ENCODE assay signal across 10 cellular contexts in the genomic region with DNA sequence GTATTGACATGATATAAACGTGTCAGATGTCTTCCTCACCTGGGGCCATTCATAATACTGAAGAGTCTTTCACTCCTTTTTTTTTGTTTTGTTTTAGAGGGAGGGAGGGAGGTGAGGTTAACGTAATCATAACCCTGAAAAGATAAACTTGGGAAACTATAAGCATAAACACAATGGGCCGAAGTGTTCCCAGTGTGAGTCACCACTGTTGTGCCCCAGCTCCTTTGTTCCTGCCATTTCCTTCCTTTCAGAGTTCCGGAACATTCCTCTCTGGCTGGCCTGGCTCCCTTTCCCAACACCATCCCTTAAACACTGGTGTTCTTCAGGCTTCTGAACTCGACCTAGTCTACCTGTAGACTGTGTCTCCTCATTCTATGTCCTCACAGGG. TPM values are rescaled to one million over a fixed set of nuclear protein-coding genes. Genes with fewer than 3 reads are reported as not detected.
DNase-seq lines count a peak whose midpoint lies in the region; ATAC-seq lines count a peak whose summit lies in the region.
"Had no signal": no experiment of that assay in that cellular context is flagged by ENCODE, and none has a peak within 500 bp of the region (broad histone marks: within the 10 kb centered on the region; RNA-seq: fewer than 3 reads in every experiment).

No MANE protein-coding gene starts in this region.

- H3K4me2 ChIP-seq in BLaER1, result peak overlapping the region; percentile 80

- no peaks in the 10 kb centered on the region for H3K4me1 Mint-ChIP-seq in activated naive CD8-positive, alpha-beta T cell treated with anti-CD3 and anti-CD28 coated beads for 36 hours
- H3K4me1 Mint-ChIP-seq in activated CD4-positive, alpha-beta T cell treated with anti-CD3 and anti-CD28 coated beads, Interleukin-2, amount 10 ng/mL, durations not matched to agents 7 days and 5 days, result no peaks in the 10 kb centered on the region
- H3K4me1 Mint-ChIP-seq: CD4-positive, CD25-positive, alpha-beta regulatory T cell had no signal

- POLR2A ChIA-PET in activated CD4-positive, alpha-beta T cell treated with anti-CD3 and anti-CD28 coated beads, Interleukin-2, amount 10 ng/mL, durations not matched to agents 7 days and 5 days (lab: Charles Lee), result interaction anchor here (0.7 kb wide), 1 partner anchor 62 kb away, joined by 3 read pairs; no protein-coding TSS in a partner anchor

- H3K4me1 ChIP-seq in BLaER1, result peaks cover 64% of the 10 kb centered on the region

- H3K9me3 Mint-ChIP-seq in activated naive CD8-positive, alpha-beta T cell treated with anti-CD3 and anti-CD28 coated beads for 36 hours, result no peaks in the 10 kb centered on the region
- H3K9me3 Mint-ChIP-seq in activated CD4-positive, alpha-beta T cell treated with anti-CD3 and anti-CD28 coated beads, Interleukin-2, amount 10 ng/mL, durations not matched to agents 7 days and 5 days, result no peaks in the 10 kb centered on the region

- no peak overlapping the region for H3K27ac Mint-ChIP-seq in activated naive CD8-positive, alpha-beta T cell treated with anti-CD3 and anti-CD28 coated beads for 36 hours
- H3K27ac Mint-ChIP-seq in activated CD4-positive, alpha-beta T cell treated with anti-CD3 and anti-CD28 coated beads, Interleukin-2, amount 10 ng/mL, durations not matched to agents 7 days and 5 days, result no peak overlapping the region

- H3K27ac ChIP-seq in BLaER1, result peak overlapping the region; percentile 7; the same call in 1 of the 2 replicates
- peak overlapping the region; percentile 77 for H3K27ac ChIP-seq in epithelial cell of prostate

- ATAC-seq in HG03025 (IDR thresholded peaks at IDR 0.05; ENCODE audit: low FRiP score, unreplicated experiment) (no peak), HG03159 (IDR thresholded peaks at IDR 0.05; ENCODE audit: unreplicated experiment) (no peak)

- H3K9me3 ChIP-seq in BLaER1, result peaks cover 6% of the 10 kb centered on the region

- no peaks in the 10 kb centered on the region for H3K36me3 ChIP-seq in BLaER1

- no peak overlapping the region for H3K4me3 Mint-ChIP-seq in activated naive CD8-positive, alpha-beta T cell treated with anti-CD3 and anti-CD28 coated beads for 36 hours
- no peak overlapping the region for H3K4me3 Mint-ChIP-seq in activated CD4-positive, alpha-beta T cell treated with anti-CD3 and anti-CD28 coated beads, Interleukin-2, amount 10 ng/mL, durations not matched to agents 7 days and 5 days
- H3K4me3 Mint-ChIP-seq: CD4-positive, CD25-positive, alpha-beta regulatory T cell had no signal

- DNase-seq in NCI-H146 treated with DMSO at 0.1 percent for 48 hours (lab: John Stamatoyannopoulos, UW; ENCODE audit: unreplicated experiment) (peak; percentile 21), epithelial cell of prostate (ENCODE audit: low read depth, low spot score) (no peak), midbrain (lab: John Stamatoyannopoulos, UW) (peak; percentile 21)
- no peak for DNase-seq in activated naive CD8-positive, alpha-beta T cell treated with anti-CD3 and anti-CD28 coated beads for 36 hours
- no peak for DNase-seq in activated CD4-positive, alpha-beta T cell treated with anti-CD3 and anti-CD28 coated beads, Interleukin-2, amount 10 ng/mL, durations not matched to agents 7 days and 5 days
- DNase-seq: CD4-positive, CD25-positive, alpha-beta regulatory T cell; effector CD8-positive, alpha-beta T cell had no signal

- no peaks in the 10 kb centered on the region for H3K36me3 Mint-ChIP-seq in activated naive CD8-positive, alpha-beta T cell treated with anti-CD3 and anti-CD28 coated beads for 36 hours
- H3K36me3 Mint-ChIP-seq in activated CD4-positive, alpha-beta T cell treated with anti-CD3 and anti-CD28 coated beads, Interleukin-2, amount 10 ng/mL, durations not matched to agents 7 days and 5 days (ENCODE audit: low read depth), result no peaks in the 10 kb centered on the region
- H3K36me3 Mint-ChIP-seq: CD4-positive, CD25-positive, alpha-beta regulatory T cell had no signal

- no peaks in the 10 kb centered on the region for H4K20me1 ChIP-seq in BLaER1

- no peak overlapping the region for H3K4me3 ChIP-seq in BLaER1

- no peaks in the 10 kb centered on the region for H3K27me3 ChIP-seq in BLaER1

- H3K9ac ChIP-seq in BLaER1, result no peak overlapping the region

- peaks cover 4% of the 10 kb centered on the region for H3K27me3 Mint-ChIP-seq in activated naive CD8-positive, alpha-beta T cell treated with anti-CD3 and anti-CD28 coated beads for 36 hours
- H3K27me3 Mint-ChIP-seq in activated CD4-positive, alpha-beta T cell treated with anti-CD3 and anti-CD28 coated beads, Interleukin-2, amount 10 ng/mL, durations not matched to agents 7 days and 5 days, result peaks cover 2% of the 10 kb centered on the region

- CTCF ChIA-PET in activated CD4-positive, alpha-beta T cell treated with anti-CD3 and anti-CD28 coated beads, Interleukin-2, amount 10 ng/mL, durations not matched to agents 7 days and 5 days (lab: Charles Lee), result interaction anchor here (0.7 kb wide), 1 partner anchor 105 kb away, joined by 3 read pairs; no protein-coding TSS in a partner anchor

RNA-seq across cellular contexts. Expression of gene PLD1, which starts 18.6 kb away (rescaled TPM):
- total RNA-seq in activated naive CD8-positive, alpha-beta T cell treated with anti-CD3 and anti-CD28 coated beads for 36 hours, result under 1 TPM; 0.18 to 0.52 TPM
- under 1 TPM; 0.50 to 0.94 TPM for total RNA-seq in activated CD4-positive, alpha-beta T cell treated with anti-CD3 and anti-CD28 coated beads, Interleukin-2, amount 10 ng/mL, durations not matched to agents 7 days and 5 days

RNA-seq across cellular contexts. Expression of gene TMEM212, which starts 51.5 kb away (rescaled TPM):
- total RNA-seq in activated naive CD8-positive, alpha-beta T cell treated with anti-CD3 and anti-CD28 coated beads for 36 hours, result not detected
- total RNA-seq in activated CD4-positive, alpha-beta T cell treated with anti-CD3 and anti-CD28 coated beads, Interleukin-2, amount 10 ng/mL, durations not matched to agents 7 days and 5 days, result not detected
- total RNA-seq: CD4-positive, CD25-positive, alpha-beta regulatory T cell had no signal

Comparison
In these comparisons a context has a peak if more than half of its experiments do, and no peak if none do; other contexts are left out.
1. DNase-seq: peak in NCI-H146 treated with DMSO at 0.1 percent for 48 hours (single experiment) and midbrain (single experiment); none in epithelial cell of prostate (single experiment), activated naive CD8-positive, alpha-beta T cell treated with anti-CD3 and anti-CD28 coated beads for 36 hours (single experiment) and activated CD4-positive, alpha-beta T cell treated with anti-CD3 and anti-CD28 coated beads, Interleukin-2, amount 10 ng/mL, durations not matched to agents 7 days and 5 days (single experiment).